In the genomic region with DNA sequence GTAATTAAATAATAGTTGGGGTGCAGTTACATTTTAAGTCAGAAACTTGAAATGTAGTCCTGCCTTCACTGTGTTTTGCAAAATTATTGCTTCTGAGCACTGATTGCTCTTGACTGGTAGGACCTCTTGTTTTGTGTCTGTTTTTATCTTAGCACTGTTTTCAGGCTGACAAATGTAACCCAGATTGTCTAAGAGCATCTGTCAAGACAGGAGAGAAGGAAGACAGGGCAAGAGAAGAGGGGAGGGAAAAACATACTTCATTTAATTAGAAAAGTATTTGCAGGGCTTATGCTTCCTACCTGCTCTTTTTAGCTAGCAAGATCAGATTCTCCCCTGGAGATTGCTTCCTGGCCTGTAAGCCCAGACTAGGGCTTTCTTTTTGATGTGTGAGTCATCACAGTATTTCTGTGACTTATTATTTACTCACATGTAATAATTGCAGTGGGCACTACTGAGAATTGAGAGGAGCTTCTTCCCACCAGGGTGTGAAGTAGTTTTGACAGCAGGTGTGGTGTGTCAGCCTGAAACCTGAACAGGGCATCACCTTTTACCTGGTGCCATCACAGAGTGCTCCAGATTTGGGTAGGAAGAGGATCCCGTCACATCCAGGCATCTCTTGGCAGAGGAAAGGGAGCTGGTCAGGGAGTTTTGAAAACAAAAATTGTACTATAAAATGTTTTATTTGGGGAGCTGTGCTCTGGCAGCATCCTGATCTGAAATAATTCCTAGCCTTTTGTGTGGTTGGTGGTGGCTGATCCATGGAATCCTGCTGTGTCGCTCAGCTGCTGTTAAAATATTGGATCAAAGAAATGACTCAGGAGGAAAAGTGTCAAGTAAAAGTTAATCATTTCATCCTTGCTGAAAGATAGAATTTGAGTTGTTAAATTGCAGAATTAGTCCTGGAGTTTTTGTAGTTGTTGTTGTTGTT, we compare ENCODE assay signal across 10 cellular contexts.
DNase-seq lines count a peak whose midpoint lies in the region; ATAC-seq and TF ChIP-seq lines count a peak whose summit lies in the region.
"Had no signal": no experiment of that assay in that cellular context is flagged by ENCODE, and none has a peak within 500 bp of the region (broad histone marks: within the 10 kb centered on the region; RNA-seq: fewer than 3 reads in every experiment).

No MANE protein-coding gene starts in this region.

- WGBS in tibial nerve, 2 donors: 79 to 86% methylated on average over 2 of the region's 2 CpGs

- ATAC-seq in GM18505 (IDR thresholded peaks at IDR 0.05; ENCODE audit: unreplicated experiment): peak; percentile 59
- ATAC-seq in GM21737 (IDR thresholded peaks at IDR 0.05; ENCODE audit: unreplicated experiment): peak; percentile 62

- TF ChIP-seq CTCF in brain microvascular endothelial cell (IDR thresholded peaks at IDR 0.05; ENCODE audit: low read depth, low read length, missing control alignments) (no peak), tibial nerve (IDR thresholded peaks at IDR 0.05) (no peak)

- H3K27ac ChIP-seq in brain microvascular endothelial cell: no peak overlapping the region
- H3K27ac ChIP-seq in tibial nerve: no peak overlapping the region
- H3K27ac ChIP-seq: HL-60 had no signal

- no peaks in the 10 kb centered on the region for H3K9me3 ChIP-seq in tibial nerve

- intact Hi-C loops in posterior vena cava (cut with DNase I): no loop called here

- H3K4me3 ChIP-seq in brain microvascular endothelial cell (ENCODE audit: low read depth, low read length) (no peak overlapping the region), tibial nerve (no peak overlapping the region)

- no peak for TF ChIP-seq POLR2A in GM18505 (IDR thresholded peaks at IDR 0.05; ENCODE audit: borderline replicate concordance, extremely low read depth, insufficient read depth, insufficient read length)
- TF ChIP-seq POLR2A in tibial nerve (IDR thresholded peaks at IDR 0.05): no peak

- H3K4me1 ChIP-seq in tibial nerve: no peaks in the 10 kb centered on the region

- TF ChIP-seq EP300 in tibial nerve (IDR thresholded peaks at IDR 0.05): no peak

- H3K36me3 ChIP-seq in brain microvascular endothelial cell (replicated peaks): no peaks in the 10 kb centered on the region
- H3K36me3 ChIP-seq in tibial nerve: no peaks in the 10 kb centered on the region

- DNase-seq in NCI-H1417 (lab: John Stamatoyannopoulos, UW) (peak; percentile 56 to 95 (median 78)), brain microvascular endothelial cell (peak; percentile 20), posterior vena cava (ENCODE audit: low spot score) (no peak), tibial nerve (ENCODE audit: low spot score in 2 of 2) (no peak), activated T-cell treated with anti-CD3 and anti-CD28 coated beads for 4 hours (no peak)
- DNase-seq in activated naive CD4-positive, alpha-beta T cell treated with Interleukin-2 at 50 U/mL for 16 hours: no peak
- DNase-seq: activated T-cell treated with anti-CD3 and anti-CD28 coated beads, Interleukin-2, amount 50 U/mL, for 4 hours had no signal

- H3K27me3 ChIP-seq in brain microvascular endothelial cell (replicated peaks) (no peaks in the 10 kb centered on the region), tibial nerve (no peaks in the 10 kb centered on the region)

- in situ Hi-C loops in brain microvascular endothelial cell (cut with HindIII; ENCODE audit: low pct_ligation_motif_present, low sequenced_read_pairs): no loop called here

Comparison
In these comparisons a context has a peak if more than half of its experiments do, and no peak if none do; other contexts are left out.
1. DNase-seq: peak in NCI-H1417 (3 of 3) and brain microvascular endothelial cell (single experiment); none in activated naive CD4-positive, alpha-beta T cell treated with Interleukin-2 at 50 U/mL for 16 hours (single experiment), posterior vena cava (single experiment), tibial nerve (0 of 2) and activated T-cell treated with anti-CD3 and anti-CD28 coated beads for 4 hours (single experiment).